26 cellular contexts compared by ENCODE assay signal in the genomic region with DNA sequence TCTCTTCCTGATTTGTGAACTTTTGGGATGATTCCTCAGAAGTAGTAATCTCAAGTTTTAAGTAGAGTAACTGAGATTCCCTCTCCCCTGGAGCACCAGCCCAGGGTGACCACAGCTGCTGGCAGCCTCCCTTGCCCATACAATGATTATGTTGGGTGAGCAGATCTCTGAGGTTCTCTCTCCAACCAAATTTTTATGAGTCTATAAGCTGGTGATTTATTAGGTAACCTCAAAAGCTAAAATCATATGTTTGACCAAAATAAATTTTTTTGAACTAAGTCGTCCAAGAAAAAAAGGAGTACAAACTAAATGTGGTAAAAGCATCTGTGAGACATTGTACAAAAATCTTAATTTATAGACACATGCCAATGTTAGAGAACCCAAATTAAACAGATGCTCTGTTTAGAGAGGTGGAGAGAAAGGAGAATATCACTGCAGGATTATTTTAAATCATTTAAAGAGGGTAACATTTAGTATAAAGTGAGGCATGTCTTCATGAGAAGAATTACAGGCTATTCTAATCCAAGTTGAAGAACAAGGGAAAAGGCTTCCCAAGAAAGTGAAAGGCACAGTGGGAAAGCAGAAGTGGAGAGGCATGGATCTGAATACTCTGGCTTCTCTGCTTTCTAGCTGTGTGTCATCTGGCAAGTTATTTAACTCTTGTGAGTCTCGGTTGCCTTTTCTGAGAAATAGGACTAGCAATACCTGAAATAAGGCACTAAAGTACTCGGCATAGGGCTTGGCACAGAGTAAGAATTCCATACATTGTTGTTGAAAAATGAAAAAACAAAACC. TPM values are rescaled to one million over a fixed set of nuclear protein-coding genes. Genes with fewer than 3 reads are reported as not detected.
DNase-seq lines count a peak whose midpoint lies in the region; ATAC-seq and TF ChIP-seq lines count a peak whose summit lies in the region.
"Had no signal": no experiment of that assay in that cellular context is flagged by ENCODE, and none has a peak within 500 bp of the region (broad histone marks: within the 10 kb centered on the region; RNA-seq: fewer than 3 reads in every experiment).

No MANE protein-coding gene starts in this region.

- H3F3A ChIP-seq in PC-3 (ENCODE audit: low read length, unreplicated experiment): no peaks in the 10 kb centered on the region

- H3K27me3 ChIP-seq in PC-3 (ENCODE audit: low read length) (no peaks in the 10 kb centered on the region), foreskin keratinocyte (no peaks in the 10 kb centered on the region)
- H3K27me3 ChIP-seq: gastroesophageal sphincter, left lung had no signal

- no peaks in the 10 kb centered on the region for H3K79me2 ChIP-seq in PC-3 (ENCODE audit: low read length)

- CTCF ChIA-PET in PC-3 (lab: Charles Lee): no interaction called here

- no peaks in the 10 kb centered on the region for H4K20me1 ChIP-seq in PC-3 (ENCODE audit: low read length)

- no peak overlapping the region for H2AFZ ChIP-seq in PC-3 (ENCODE audit: low read length)

- TF ChIP-seq CTCF in PC-3 (conservative IDR thresholded peaks at IDR 0.05; ENCODE audit: low read depth, low read length): no peak
- no peak for TF ChIP-seq CTCF in foreskin keratinocyte (conservative IDR thresholded peaks at IDR 0.05)

- H3K4me2 ChIP-seq in PC-3 (ENCODE audit: low read length): no peak overlapping the region

- POLR2A ChIA-PET in PC-3 (lab: Charles Lee; ENCODE audit: unreplicated experiment): no interaction called here

- no TSS peak for BruUV-seq in PC-3 (replicated peaks; lab: Mats Ljungman, UMichigan)

- intact Hi-C loops in PC-3 (cut with micrococcal nuclease): no loop called here

- no peaks in the 10 kb centered on the region for H3K9me2 ChIP-seq in PC-3 (replicated peaks; ENCODE audit: low read length)

- H3K4me1 ChIP-seq in PC-3 (ENCODE audit: insufficient read depth, low read length) (no peaks in the 10 kb centered on the region), foreskin keratinocyte (peaks cover 11% of the 10 kb centered on the region)

- H3K4me3 ChIP-seq in PC-3 (ENCODE audit: low read length): no peak overlapping the region
- H3K4me3 ChIP-seq: gastroesophageal sphincter, HAP-1, left lung, thoracic aorta had no signal

- H3K36me3 ChIP-seq in PC-3 (ENCODE audit: low read depth, low read length): no peaks in the 10 kb centered on the region
- H3K36me3 ChIP-seq: gastroesophageal sphincter, HAP-1, left lung, thoracic aorta had no signal

- ATAC-seq in PC-3 (0 out of 2 replicates have a peak, but pooled peaks have one; percentile 22), foreskin keratinocyte (peak; percentile 58), GM18909 (IDR thresholded peaks at IDR 0.05; ENCODE audit: poor library complexity, unreplicated experiment) (no peak), HG02970 (IDR thresholded peaks at IDR 0.05; ENCODE audit: low FRiP score, unreplicated experiment) (no peak)
- ATAC-seq: CD8-positive, alpha-beta T cell; gastroesophageal sphincter; left lung; naive thymus-derived CD4-positive, alpha-beta T cell had no signal

- peak; percentile 64 for DNase-seq in GM04504 (ENCODE audit: low read depth)
- DNase-seq in PC-3: no peak
- DNase-seq in foreskin keratinocyte: no peak
- no peak for DNase-seq in stimulated activated CD4-positive, alpha-beta T cell treated with anti-CD3 and anti-CD28 coated beads, Interleukin-1b, Interleukin-23, amount 100 ng/mL, for 48 hours
- no peak for DNase-seq in activated T-cell treated with anti-CD3 and anti-CD28 coated beads, Interleukin-2, amount 50 U/mL, for 48 hours
- DNase-seq: activated CD4-positive, alpha-beta T cell treated with anti-CD3 and anti-CD28 coated beads, Interleukin-2, amount 50 U/mL, for 1 hour; activated CD8-positive, alpha-beta memory T cell treated with anti-CD3 and anti-CD28 coated beads, Interleukin-2, amount 50 U/mL, for 4 hours; CD8-positive, alpha-beta T cell; DMS153; effector CD4-positive, alpha-beta T cell; GF-D8; hippocampal formation; immature natural killer cell; left lung; naive thymus-derived CD4-positive, alpha-beta T cell; NCI-H1436; stimulated activated CD4-positive, alpha-beta T cell treated with anti-CD3 and anti-CD28 coated beads, Interleukin-12 subunit alpha, Interleukin-12 subunit beta, amount 100 ng/mL, for 4 hours; stimulated activated naive CD4-positive, alpha-beta T cell treated with Interleukin-2 at 50 U/mL for 16 hours; T-helper 9 cell had no signal

- no peaks in the 10 kb centered on the region for H3K9me3 ChIP-seq in PC-3 (ENCODE audit: low read length)
- H3K9me3 ChIP-seq: gastroesophageal sphincter, HAP-1, left lung, thoracic aorta had no signal

- H3K27ac ChIP-seq in PC-3 (ENCODE audit: low read length) (no peak overlapping the region), foreskin keratinocyte (no peak overlapping the region)
- H3K27ac ChIP-seq: gastroesophageal sphincter, left lung, thoracic aorta had no signal

- H3K9ac ChIP-seq in PC-3 (ENCODE audit: low read length): no peak overlapping the region

RNA-seq across cellular contexts. Expression of gene AKNAD1, which starts 2.5 kb away (rescaled TPM):
- total RNA-seq in PC-3 (2014; rRNA removed) (0.07 and 1.8 TPM in 2 replicates), foreskin keratinocyte (0.65 and 1.6 TPM in 2 replicates)
- polyA plus RNA-seq in foreskin keratinocyte: 0.85 and 1.1 TPM in 2 replicates
- total RNA-seq: CD8-positive, alpha-beta T cell; epithelial cell of proximal tubule; left lung; naive thymus-derived CD4-positive, alpha-beta T cell; OCI-LY7; thoracic aorta had no signal
- polyA plus RNA-seq: immature natural killer cell; naive thymus-derived CD4-positive, alpha-beta T cell had no signal

RNA-seq across cellular contexts. Expression of gene GPSM2, which starts 22.4 kb away (rescaled TPM):
- total RNA-seq in PC-3 (2014; rRNA removed) (48.5 and 56.6 TPM in 2 replicates), foreskin keratinocyte (104 and 142 TPM in 2 replicates)
- polyA plus RNA-seq in foreskin keratinocyte: 39.4 and 60.7 TPM in 2 replicates

Comparison
In these comparisons a context has a peak if more than half of its experiments do, and no peak if none do; other contexts are left out.
1. ATAC-seq: peak in PC-3 (single experiment) and foreskin keratinocyte (single experiment); none in GM18909 (single experiment) and HG02970 (single experiment).